In the genomic region with DNA sequence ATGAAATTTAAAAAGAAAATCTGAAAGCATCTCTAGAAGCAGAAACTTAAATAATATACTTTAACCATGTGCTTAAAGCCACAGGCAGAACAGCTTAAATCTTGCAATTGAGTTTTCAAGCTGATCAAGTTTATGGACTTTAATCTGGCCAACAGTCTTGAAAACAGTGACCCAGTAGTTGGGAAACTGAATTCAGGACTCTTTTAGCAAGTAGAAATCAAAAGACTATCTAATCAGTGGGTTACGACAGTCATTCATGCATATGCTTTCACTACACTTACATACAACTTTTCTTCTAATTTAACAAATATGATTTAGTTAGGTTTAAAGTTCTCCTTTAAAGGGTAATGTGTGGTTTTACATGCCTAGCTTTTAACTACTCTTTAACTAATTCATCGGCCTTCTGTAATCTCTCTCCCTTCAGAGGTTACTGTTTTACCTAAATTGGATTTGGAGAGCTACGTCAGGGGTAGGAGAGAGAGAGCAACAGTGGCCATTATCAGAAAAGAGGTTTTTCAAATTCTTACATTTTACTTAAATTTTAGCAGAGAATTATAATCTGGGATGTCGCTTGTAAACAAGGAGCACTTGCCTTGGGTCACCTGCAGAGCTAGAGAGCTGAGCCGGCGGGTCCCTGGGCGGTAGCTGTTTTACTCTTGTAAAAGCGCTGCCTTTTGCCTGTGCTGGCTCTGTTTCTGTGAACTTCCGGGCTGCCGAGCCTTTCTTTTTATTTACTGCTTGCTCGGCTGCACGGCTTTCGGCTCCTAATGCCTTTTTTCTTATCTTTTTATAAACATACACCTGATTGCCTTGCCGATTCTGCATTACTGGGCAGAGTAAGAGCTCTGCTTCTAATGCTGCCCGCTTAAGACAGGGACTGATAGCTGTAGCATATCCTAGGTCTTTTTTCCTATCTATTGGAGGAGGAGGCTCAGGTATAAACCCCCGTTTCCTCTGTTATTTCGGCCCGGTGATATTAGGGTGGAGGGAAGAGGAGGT, we compare ENCODE assay signal across 1 cellular context.
TF ChIP-seq lines count a peak whose summit lies in the region.

No MANE protein-coding gene starts in this region.

TF ChIP-seq in HepG2, 621 proteins besides CTCF, POLR2A, EP300 and RAD21 (continued from another document and continues in another):
- TF ChIP-seq, protein P1, sequence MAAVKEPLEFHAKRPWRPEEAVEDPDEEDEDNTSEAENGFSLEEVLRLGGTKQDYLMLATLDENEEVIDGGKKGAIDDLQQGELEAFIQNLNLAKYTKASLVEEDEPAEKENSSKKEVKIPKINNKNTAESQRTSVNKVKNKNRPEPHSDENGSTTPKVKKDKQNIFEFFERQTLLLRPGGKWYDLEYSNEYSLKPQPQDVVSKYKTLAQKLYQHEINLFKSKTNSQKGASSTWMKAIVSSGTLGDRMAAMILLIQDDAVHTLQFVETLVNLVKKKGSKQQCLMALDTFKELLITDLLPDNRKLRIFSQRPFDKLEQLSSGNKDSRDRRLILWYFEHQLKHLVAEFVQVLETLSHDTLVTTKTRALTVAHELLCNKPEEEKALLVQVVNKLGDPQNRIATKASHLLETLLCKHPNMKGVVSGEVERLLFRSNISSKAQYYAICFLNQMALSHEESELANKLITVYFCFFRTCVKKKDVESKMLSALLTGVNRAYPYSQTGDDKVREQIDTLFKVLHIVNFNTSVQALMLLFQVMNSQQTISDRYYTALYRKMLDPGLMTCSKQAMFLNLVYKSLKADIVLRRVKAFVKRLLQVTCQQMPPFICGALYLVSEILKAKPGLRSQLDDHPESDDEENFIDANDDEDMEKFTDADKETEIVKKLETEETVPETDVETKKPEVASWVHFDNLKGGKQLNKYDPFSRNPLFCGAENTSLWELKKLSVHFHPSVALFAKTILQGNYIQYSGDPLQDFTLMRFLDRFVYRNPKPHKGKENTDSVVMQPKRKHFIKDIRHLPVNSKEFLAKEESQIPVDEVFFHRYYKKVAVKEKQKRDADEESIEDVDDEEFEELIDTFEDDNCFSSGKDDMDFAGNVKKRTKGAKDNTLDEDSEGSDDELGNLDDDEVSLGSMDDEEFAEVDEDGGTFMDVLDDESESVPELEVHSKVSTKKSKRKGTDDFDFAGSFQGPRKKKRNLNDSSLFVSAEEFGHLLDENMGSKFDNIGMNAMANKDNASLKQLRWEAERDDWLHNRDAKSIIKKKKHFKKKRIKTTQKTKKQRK (IDR thresholded peaks at IDR 0.05; ENCODE audit: low read length): no peak
- no peak for TF ChIP-seq PHF8 (CRISPR knock-in tag; IDR thresholded peaks at IDR 0.05)
- TF ChIP-seq SP2 (CRISPR knock-in tag; IDR thresholded peaks at IDR 0.05): no peak
- TF ChIP-seq ZNF180 (CRISPR knock-in tag; IDR thresholded peaks at IDR 0.05; ENCODE audit: borderline replicate concordance, low read depth): no peak
- no peak for TF ChIP-seq ZNF232 (CRISPR knock-in tag; IDR thresholded peaks at IDR 0.05; ENCODE audit: borderline replicate concordance)
- no peak for TF ChIP-seq ZNF564 (CRISPR knock-in tag; IDR thresholded peaks at IDR 0.05)
- no peak for TF ChIP-seq ZNF329 (CRISPR knock-in tag; IDR thresholded peaks at IDR 0.05; ENCODE audit: low read depth)
- TF ChIP-seq, protein P2, sequence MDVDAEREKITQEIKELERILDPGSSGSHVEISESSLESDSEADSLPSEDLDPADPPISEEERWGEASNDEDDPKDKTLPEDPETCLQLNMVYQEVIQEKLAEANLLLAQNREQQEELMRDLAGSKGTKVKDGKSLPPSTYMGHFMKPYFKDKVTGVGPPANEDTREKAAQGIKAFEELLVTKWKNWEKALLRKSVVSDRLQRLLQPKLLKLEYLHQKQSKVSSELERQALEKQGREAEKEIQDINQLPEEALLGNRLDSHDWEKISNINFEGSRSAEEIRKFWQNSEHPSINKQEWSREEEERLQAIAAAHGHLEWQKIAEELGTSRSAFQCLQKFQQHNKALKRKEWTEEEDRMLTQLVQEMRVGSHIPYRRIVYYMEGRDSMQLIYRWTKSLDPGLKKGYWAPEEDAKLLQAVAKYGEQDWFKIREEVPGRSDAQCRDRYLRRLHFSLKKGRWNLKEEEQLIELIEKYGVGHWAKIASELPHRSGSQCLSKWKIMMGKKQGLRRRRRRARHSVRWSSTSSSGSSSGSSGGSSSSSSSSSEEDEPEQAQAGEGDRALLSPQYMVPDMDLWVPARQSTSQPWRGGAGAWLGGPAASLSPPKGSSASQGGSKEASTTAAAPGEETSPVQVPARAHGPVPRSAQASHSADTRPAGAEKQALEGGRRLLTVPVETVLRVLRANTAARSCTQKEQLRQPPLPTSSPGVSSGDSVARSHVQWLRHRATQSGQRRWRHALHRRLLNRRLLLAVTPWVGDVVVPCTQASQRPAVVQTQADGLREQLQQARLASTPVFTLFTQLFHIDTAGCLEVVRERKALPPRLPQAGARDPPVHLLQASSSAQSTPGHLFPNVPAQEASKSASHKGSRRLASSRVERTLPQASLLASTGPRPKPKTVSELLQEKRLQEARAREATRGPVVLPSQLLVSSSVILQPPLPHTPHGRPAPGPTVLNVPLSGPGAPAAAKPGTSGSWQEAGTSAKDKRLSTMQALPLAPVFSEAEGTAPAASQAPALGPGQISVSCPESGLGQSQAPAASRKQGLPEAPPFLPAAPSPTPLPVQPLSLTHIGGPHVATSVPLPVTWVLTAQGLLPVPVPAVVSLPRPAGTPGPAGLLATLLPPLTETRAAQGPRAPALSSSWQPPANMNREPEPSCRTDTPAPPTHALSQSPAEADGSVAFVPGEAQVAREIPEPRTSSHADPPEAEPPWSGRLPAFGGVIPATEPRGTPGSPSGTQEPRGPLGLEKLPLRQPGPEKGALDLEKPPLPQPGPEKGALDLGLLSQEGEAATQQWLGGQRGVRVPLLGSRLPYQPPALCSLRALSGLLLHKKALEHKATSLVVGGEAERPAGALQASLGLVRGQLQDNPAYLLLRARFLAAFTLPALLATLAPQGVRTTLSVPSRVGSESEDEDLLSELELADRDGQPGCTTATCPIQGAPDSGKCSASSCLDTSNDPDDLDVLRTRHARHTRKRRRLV (CRISPR knock-in tag; IDR thresholded peaks at IDR 0.05): no peak
- TF ChIP-seq, protein P3, sequence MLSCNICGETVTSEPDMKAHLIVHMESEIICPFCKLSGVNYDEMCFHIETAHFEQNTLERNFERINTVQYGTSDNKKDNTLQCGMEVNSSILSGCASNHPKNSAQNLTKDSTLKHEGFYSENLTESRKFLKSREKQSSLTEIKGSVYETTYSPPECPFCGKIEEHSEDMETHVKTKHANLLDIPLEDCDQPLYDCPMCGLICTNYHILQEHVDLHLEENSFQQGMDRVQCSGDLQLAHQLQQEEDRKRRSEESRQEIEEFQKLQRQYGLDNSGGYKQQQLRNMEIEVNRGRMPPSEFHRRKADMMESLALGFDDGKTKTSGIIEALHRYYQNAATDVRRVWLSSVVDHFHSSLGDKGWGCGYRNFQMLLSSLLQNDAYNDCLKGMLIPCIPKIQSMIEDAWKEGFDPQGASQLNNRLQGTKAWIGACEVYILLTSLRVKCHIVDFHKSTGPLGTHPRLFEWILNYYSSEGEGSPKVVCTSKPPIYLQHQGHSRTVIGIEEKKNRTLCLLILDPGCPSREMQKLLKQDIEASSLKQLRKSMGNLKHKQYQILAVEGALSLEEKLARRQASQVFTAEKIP (CRISPR knock-in tag; IDR thresholded peaks at IDR 0.05; ENCODE audit: borderline replicate concordance): no peak
- TF ChIP-seq ONECUT2 (CRISPR knock-in tag; IDR thresholded peaks at IDR 0.05): no peak
- no peak for TF ChIP-seq ZFP37 (CRISPR knock-in tag; IDR thresholded peaks at IDR 0.05; ENCODE audit: borderline replicate concordance)
- no peak for TF ChIP-seq SRY (CRISPR knock-in tag; IDR thresholded peaks at IDR 0.05)
- TF ChIP-seq ISX (CRISPR knock-in tag; conservative IDR thresholded peaks at IDR 0.05): no peak
- no peak for TF ChIP-seq KLF6 (CRISPR knock-in tag; IDR thresholded peaks at IDR 0.05)
- no peak for TF ChIP-seq CHD2 (IDR thresholded peaks at IDR 0.05; ENCODE audit: low read depth, low read length)
- no peak for TF ChIP-seq JUND (CRISPR knock-in tag; IDR thresholded peaks at IDR 0.05)
- no peak for TF ChIP-seq ZFP82 (CRISPR knock-in tag; IDR thresholded peaks at IDR 0.05; ENCODE audit: borderline replicate concordance)
- TF ChIP-seq ZSCAN9 (CRISPR knock-in tag; IDR thresholded peaks at IDR 0.05; ENCODE audit: borderline replicate concordance): no peak; the same call in 1 of the 2 replicates
- no peak for TF ChIP-seq ZSCAN31 (CRISPR knock-in tag; IDR thresholded peaks at IDR 0.05; ENCODE audit: low read depth)
- TF ChIP-seq ZNF792 (CRISPR knock-in tag; IDR thresholded peaks at IDR 0.05): 0 out of 2 replicates have a peak, but pooled peaks have one; percentile 74
- TF ChIP-seq ZNF383 (CRISPR knock-in tag; IDR thresholded peaks at IDR 0.05; ENCODE audit: borderline replicate concordance): no peak
- TF ChIP-seq ZNF788 (CRISPR knock-in tag; IDR thresholded peaks at IDR 0.05; ENCODE audit: borderline replicate concordance): no peak
- no peak for TF ChIP-seq YY1 (IDR thresholded peaks at IDR 0.05; ENCODE audit: insufficient read depth, insufficient replicate concordance, low read depth, low read length)
- TF ChIP-seq ZNF782 (CRISPR knock-in tag; IDR thresholded peaks at IDR 0.05; ENCODE audit: borderline replicate concordance): no peak
- TF ChIP-seq ZNF160 (CRISPR knock-in tag; IDR thresholded peaks at IDR 0.05): no peak
- TF ChIP-seq CREM (IDR thresholded peaks at IDR 0.05): no peak
- TF ChIP-seq CREM (CRISPR knock-in tag; IDR thresholded peaks at IDR 0.05): no peak
- TF ChIP-seq, protein P4, sequence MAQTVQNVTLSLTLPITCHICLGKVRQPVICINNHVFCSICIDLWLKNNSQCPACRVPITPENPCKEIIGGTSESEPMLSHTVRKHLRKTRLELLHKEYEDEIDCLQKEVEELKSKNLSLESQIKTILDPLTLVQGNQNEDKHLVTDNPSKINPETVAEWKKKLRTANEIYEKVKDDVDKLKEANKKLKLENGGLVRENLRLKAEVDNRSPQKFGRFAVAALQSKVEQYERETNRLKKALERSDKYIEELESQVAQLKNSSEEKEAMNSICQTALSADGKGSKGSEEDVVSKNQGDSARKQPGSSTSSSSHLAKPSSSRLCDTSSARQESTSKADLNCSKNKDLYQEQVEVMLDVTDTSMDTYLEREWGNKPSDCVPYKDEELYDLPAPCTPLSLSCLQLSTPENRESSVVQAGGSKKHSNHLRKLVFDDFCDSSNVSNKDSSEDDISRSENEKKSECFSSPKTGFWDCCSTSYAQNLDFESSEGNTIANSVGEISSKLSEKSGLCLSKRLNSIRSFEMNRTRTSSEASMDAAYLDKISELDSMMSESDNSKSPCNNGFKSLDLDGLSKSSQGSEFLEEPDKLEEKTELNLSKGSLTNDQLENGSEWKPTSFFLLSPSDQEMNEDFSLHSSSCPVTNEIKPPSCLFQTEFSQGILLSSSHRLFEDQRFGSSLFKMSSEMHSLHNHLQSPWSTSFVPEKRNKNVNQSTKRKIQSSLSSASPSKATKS (CRISPR knock-in tag; IDR thresholded peaks at IDR 0.05): 0 out of 2 replicates have a peak, but pooled peaks have one; percentile 30
- TF ChIP-seq NFRKB (IDR thresholded peaks at IDR 0.05): no peak
- TF ChIP-seq PHF21A (CRISPR knock-in tag; IDR thresholded peaks at IDR 0.05): no peak
- no peak for TF ChIP-seq ZNF34 (CRISPR knock-in tag; IDR thresholded peaks at IDR 0.05; ENCODE audit: borderline replicate concordance)
- TF ChIP-seq PRMT3 (CRISPR knock-in tag; IDR thresholded peaks at IDR 0.05; ENCODE audit: borderline replicate concordance, low read depth): no peak
- TF ChIP-seq ZNF562 (CRISPR knock-in tag; IDR thresholded peaks at IDR 0.05; ENCODE audit: borderline replicate concordance): no peak
- TF ChIP-seq ARID2 (CRISPR knock-in tag; IDR thresholded peaks at IDR 0.05; ENCODE audit: borderline replicate concordance): 0 out of 2 replicates have a peak, but pooled peaks have one; percentile 34
- no peak for TF ChIP-seq IKZF4 (CRISPR knock-in tag; IDR thresholded peaks at IDR 0.05; ENCODE audit: borderline replicate concordance, low read depth, not compliant biosample characterization)
- no peak for TF ChIP-seq REL (CRISPR knock-in tag; conservative IDR thresholded peaks at IDR 0.05)
- no peak for TF ChIP-seq XRCC5 (optimal IDR thresholded peaks at IDR 0.05; ENCODE audit: low read length)
- TF ChIP-seq NFYC (CRISPR knock-in tag; IDR thresholded peaks at IDR 0.05): no peak
- TF ChIP-seq, protein P5, sequence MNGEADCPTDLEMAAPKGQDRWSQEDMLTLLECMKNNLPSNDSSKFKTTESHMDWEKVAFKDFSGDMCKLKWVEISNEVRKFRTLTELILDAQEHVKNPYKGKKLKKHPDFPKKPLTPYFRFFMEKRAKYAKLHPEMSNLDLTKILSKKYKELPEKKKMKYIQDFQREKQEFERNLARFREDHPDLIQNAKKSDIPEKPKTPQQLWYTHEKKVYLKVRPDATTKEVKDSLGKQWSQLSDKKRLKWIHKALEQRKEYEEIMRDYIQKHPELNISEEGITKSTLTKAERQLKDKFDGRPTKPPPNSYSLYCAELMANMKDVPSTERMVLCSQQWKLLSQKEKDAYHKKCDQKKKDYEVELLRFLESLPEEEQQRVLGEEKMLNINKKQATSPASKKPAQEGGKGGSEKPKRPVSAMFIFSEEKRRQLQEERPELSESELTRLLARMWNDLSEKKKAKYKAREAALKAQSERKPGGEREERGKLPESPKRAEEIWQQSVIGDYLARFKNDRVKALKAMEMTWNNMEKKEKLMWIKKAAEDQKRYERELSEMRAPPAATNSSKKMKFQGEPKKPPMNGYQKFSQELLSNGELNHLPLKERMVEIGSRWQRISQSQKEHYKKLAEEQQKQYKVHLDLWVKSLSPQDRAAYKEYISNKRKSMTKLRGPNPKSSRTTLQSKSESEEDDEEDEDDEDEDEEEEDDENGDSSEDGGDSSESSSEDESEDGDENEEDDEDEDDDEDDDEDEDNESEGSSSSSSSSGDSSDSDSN (CRISPR knock-in tag; IDR thresholded peaks at IDR 0.05): 0 out of 2 replicates have a peak, but pooled peaks have one; percentile 4
- 0 out of 2 replicates have a peak, but pooled peaks have one; percentile 80 for TF ChIP-seq ZC3H4 (CRISPR knock-in tag; IDR thresholded peaks at IDR 0.05; ENCODE audit: borderline replicate concordance)
- no peak for TF ChIP-seq SNAPC2 (CRISPR knock-in tag; IDR thresholded peaks at IDR 0.05)
- no peak for TF ChIP-seq TAF15 (IDR thresholded peaks at IDR 0.05; ENCODE audit: low read depth, low read length, poor library complexity, severe bottlenecking)
- TF ChIP-seq MXD4 (CRISPR knock-in tag; IDR thresholded peaks at IDR 0.05): no peak
- no peak for TF ChIP-seq ZNF790 (CRISPR knock-in tag; IDR thresholded peaks at IDR 0.05; ENCODE audit: borderline replicate concordance)
- no peak for TF ChIP-seq AKAP8 (CRISPR knock-in tag; IDR thresholded peaks at IDR 0.05)
- TF ChIP-seq, protein P6, sequence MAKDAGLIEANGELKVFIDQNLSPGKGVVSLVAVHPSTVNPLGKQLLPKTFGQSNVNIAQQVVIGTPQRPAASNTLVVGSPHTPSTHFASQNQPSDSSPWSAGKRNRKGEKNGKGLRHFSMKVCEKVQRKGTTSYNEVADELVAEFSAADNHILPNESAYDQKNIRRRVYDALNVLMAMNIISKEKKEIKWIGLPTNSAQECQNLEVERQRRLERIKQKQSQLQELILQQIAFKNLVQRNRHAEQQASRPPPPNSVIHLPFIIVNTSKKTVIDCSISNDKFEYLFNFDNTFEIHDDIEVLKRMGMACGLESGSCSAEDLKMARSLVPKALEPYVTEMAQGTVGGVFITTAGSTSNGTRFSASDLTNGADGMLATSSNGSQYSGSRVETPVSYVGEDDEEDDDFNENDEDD (CRISPR knock-in tag; IDR thresholded peaks at IDR 0.05; ENCODE audit: borderline replicate concordance): no peak
- no peak for TF ChIP-seq KDM5B (CRISPR knock-in tag; IDR thresholded peaks at IDR 0.05; ENCODE audit: borderline replicate concordance)
- no peak for TF ChIP-seq ARNT2 (CRISPR knock-in tag; IDR thresholded peaks at IDR 0.05; ENCODE audit: low read depth)
- TF ChIP-seq RBFOX2 (IDR thresholded peaks at IDR 0.05; ENCODE audit: low read depth, low read length): peak; percentile 12; the same call in 1 of the 2 replicates
